ENCODE assay signal across 22 cellular contexts in genomic region chr6:10138917-10139316, GRCh38.
DNase-seq lines count a peak whose midpoint lies in the region; ATAC-seq, FAIRE-seq and TF ChIP-seq lines count a peak whose summit lies in the region.
"Had no signal": no experiment of that assay in that cellular context is flagged by ENCODE, and none has a peak within 500 bp of the region (broad histone marks: within the 10 kb centered on the region; RNA-seq: fewer than 3 reads in every experiment).

No MANE protein-coding gene starts in this region.

- no peak for ATAC-seq in HG03469 (IDR thresholded peaks at IDR 0.05; ENCODE audit: unreplicated experiment)
- ATAC-seq: body of pancreas, sciatic nerve had no signal

- no peaks in the 10 kb centered on the region for H3K36me3 Mint-ChIP-seq in chondrocyte (ENCODE audit: low read depth)
- H3K36me3 Mint-ChIP-seq: activated naive CD4-positive, alpha-beta T cell treated with anti-CD3 and anti-CD28 coated beads, Interleukin-2, amount 10 ng/mL, durations not matched to agents 7 days and 5 days; mesothelial cell of epicardium had no signal

- no peaks in the 10 kb centered on the region for H3K27me3 Mint-ChIP-seq in chondrocyte (ENCODE audit: low read depth)
- H3K27me3 Mint-ChIP-seq: activated naive CD4-positive, alpha-beta T cell treated with anti-CD3 and anti-CD28 coated beads, Interleukin-2, amount 10 ng/mL, durations not matched to agents 7 days and 5 days had no signal

- H3K27ac Mint-ChIP-seq in chondrocyte (ENCODE audit: unreplicated experiment): no peak overlapping the region
- H3K27ac Mint-ChIP-seq: activated naive CD4-positive, alpha-beta T cell treated with anti-CD3 and anti-CD28 coated beads, Interleukin-2, amount 10 ng/mL, durations not matched to agents 7 days and 5 days; mesothelial cell of epicardium had no signal

- TF ChIP-seq CTCF in fibroblast of the aortic adventitia (IDR thresholded peaks at IDR 0.05; ENCODE audit: insufficient read depth, low read length): no peak
- no peak for TF ChIP-seq CTCF in chondrocyte (IDR thresholded peaks at IDR 0.05)

- no peak overlapping the region for H3K4me3 Mint-ChIP-seq in chondrocyte (ENCODE audit: unreplicated experiment)
- H3K4me3 Mint-ChIP-seq: activated naive CD4-positive, alpha-beta T cell treated with anti-CD3 and anti-CD28 coated beads, Interleukin-2, amount 10 ng/mL, durations not matched to agents 7 days and 5 days; mesothelial cell of epicardium had no signal

- H3K4me1 Mint-ChIP-seq in chondrocyte (ENCODE audit: low read depth): peaks cover 15% of the 10 kb centered on the region
- H3K4me1 Mint-ChIP-seq: activated naive CD4-positive, alpha-beta T cell treated with anti-CD3 and anti-CD28 coated beads, Interleukin-2, amount 10 ng/mL, durations not matched to agents 7 days and 5 days had no signal

- peak; percentile 28 for DNase-seq in COLO829 (ENCODE audit: low spot score)
- peak; percentile 17 for DNase-seq in HTR-8/SVneo (ENCODE audit: insufficient read length, low spot score)
- peak; percentile 92 for DNase-seq in RPMI7951 (ENCODE audit: low read depth)
- DNase-seq in fibroblast of the aortic adventitia (ENCODE audit: low read depth): peak; percentile 3
- no peak for DNase-seq in posterior cingulate gyrus
- DNase-seq in NCI-H510A (lab: John Stamatoyannopoulos, UW): no peak
- no peak for DNase-seq in chondrocyte (ENCODE audit: low spot score)
- DNase-seq: activated naive CD4-positive, alpha-beta T cell treated with anti-CD3 and anti-CD28 coated beads, Interleukin-2, amount 10 ng/mL, durations not matched to agents 7 days and 5 days; activated T-cell treated with anti-CD3 and anti-CD28 coated beads for 4 hours; body of pancreas; dorsolateral prefrontal cortex; esophagus squamous epithelium; GOT3; NCI-H1092; NCI-H446; substantia nigra had no signal

- H3K4me3 ChIP-seq in fibroblast of the aortic adventitia (ENCODE audit: low read depth, low read length): no peak overlapping the region
- H3K4me3 ChIP-seq: body of pancreas, dorsolateral prefrontal cortex, esophagus squamous epithelium, SK-N-MC had no signal

- H3K9me3 Mint-ChIP-seq in chondrocyte (ENCODE audit: low read depth): peaks cover 8% of the 10 kb centered on the region

- intact Hi-C loops in posterior cingulate gyrus (cut with DNase I): no loop called here

- no peak for FAIRE-seq in HTR-8/SVneo (lab: Jason Lieb, UNC)
- FAIRE-seq: GM12891, TTC549 had no signal

Comparison
In these comparisons a context has a peak if more than half of its experiments do, and no peak if none do; other contexts are left out.
1. DNase-seq: peak in COLO829 (single experiment), HTR-8/SVneo (single experiment), RPMI7951 (single experiment) and fibroblast of the aortic adventitia (single experiment); none in posterior cingulate gyrus (0 of 10), NCI-H510A (single experiment) and chondrocyte (single experiment).